Comparison of ENCODE assay signal across 12 cellular contexts in genomic region chr6:108591040-108591816, GRCh38. TPM values are rescaled to one million over a fixed set of nuclear protein-coding genes. Genes with fewer than 3 reads are reported as not detected.
DNase-seq lines count a peak whose midpoint lies in the region; ATAC-seq and TF ChIP-seq lines count a peak whose summit lies in the region.
"Had no signal": no experiment of that assay in that cellular context is flagged by ENCODE, and none has a peak within 500 bp of the region (broad histone marks: within the 10 kb centered on the region; RNA-seq: fewer than 3 reads in every experiment).

No MANE protein-coding gene starts in this region.

- peak overlapping the region; percentile 8 for H2AK5ac ChIP-seq in mesenchymal stem cell (ENCODE audit: low read length, severe bottlenecking)

- peaks cover 3% of the 10 kb centered on the region for H3K79me1 ChIP-seq in mesenchymal stem cell (replicated peaks; ENCODE audit: low read length, poor library complexity, severe bottlenecking)

- H3K36me3 ChIP-seq in MM.1S (replicated peaks; ENCODE audit: insufficient read depth, low read length) (no peaks in the 10 kb centered on the region), mesenchymal stem cell (ENCODE audit: control insufficient read depth in 1 of 2, insufficient read depth in 2 of 2, low read depth in 1 of 2, low read length in 2 of 2) (no peaks in the 10 kb centered on the region), stomach smooth muscle (ENCODE audit: control insufficient read depth in 2 of 2, insufficient read depth in 2 of 2, low read length in 2 of 2) (no peaks in the 10 kb centered on the region), PC-3 (ENCODE audit: low read depth, low read length) (no peaks in the 10 kb centered on the region)

- H3K9me2 ChIP-seq in MM.1S (replicated peaks; ENCODE audit: insufficient read depth, low read length) (no peaks in the 10 kb centered on the region), PC-3 (replicated peaks; ENCODE audit: low read length) (no peaks in the 10 kb centered on the region)

- H4K8ac ChIP-seq in mesenchymal stem cell (ENCODE audit: low read length): peak overlapping the region; percentile 79

- no peak overlapping the region for H2AFZ ChIP-seq in MM.1S (ENCODE audit: low read length)
- no peak overlapping the region for H2AFZ ChIP-seq in mesenchymal stem cell (ENCODE audit: low read depth, low read length)
- no peak overlapping the region for H2AFZ ChIP-seq in PC-3 (ENCODE audit: low read length)

- no peak overlapping the region for H3K14ac ChIP-seq in mesenchymal stem cell (ENCODE audit: low read length in 2 of 2)

- H4K91ac ChIP-seq in mesenchymal stem cell (ENCODE audit: low read length): peak overlapping the region; percentile 56

- H3K27ac ChIP-seq in MM.1S (ENCODE audit: low read length): peak overlapping the region; percentile 97
- no peak overlapping the region for H3K27ac ChIP-seq in mesenchymal stem cell (ENCODE audit: low read length, poor library complexity, severe bottlenecking)
- H3K27ac ChIP-seq in stomach smooth muscle (ENCODE audit: low read length): peak overlapping the region; percentile 77
- no peak overlapping the region for H3K27ac ChIP-seq in PC-3 (ENCODE audit: low read length)

- H3K9ac ChIP-seq in MM.1S (ENCODE audit: low read length) (peak overlapping the region; percentile 79), mesenchymal stem cell (ENCODE audit: low read length) (peak overlapping the region; percentile 52), stomach smooth muscle (ENCODE audit: low read length in 2 of 2) (peak overlapping the region; percentile 38 to 52), PC-3 (ENCODE audit: low read length) (no peak overlapping the region)

- ATAC-seq in PC-3: no peak
- ATAC-seq: Panc1 had no signal

- H3K4me3 ChIP-seq in MM.1S (ENCODE audit: low read length) (peak overlapping the region; percentile 39), mesenchymal stem cell (ENCODE audit: insufficient read depth in 1 of 2, low read depth in 1 of 2, low read length in 2 of 2) (no peak overlapping the region), stomach smooth muscle (ENCODE audit: low read length in 2 of 2) (peak overlapping the region in 1 of 2 donors; percentile 9), PC-3 (ENCODE audit: low read length) (no peak overlapping the region)

- H3K4me3 Mint-ChIP-seq in chondrocyte (ENCODE audit: unreplicated experiment): no peak overlapping the region
- H3K4me3 Mint-ChIP-seq: activated naive CD4-positive, alpha-beta T cell treated with anti-CD3 and anti-CD28 coated beads for 36 hours had no signal

- POLR2A ChIA-PET in PC-3 (lab: Charles Lee; ENCODE audit: unreplicated experiment): no interaction called here

- CTCF ChIA-PET in PC-3 (lab: Charles Lee): no interaction called here

- DNase-seq in MM.1S (no peak), chondrocyte (ENCODE audit: low spot score) (no peak), mesenchymal stem cell (peak; percentile 30), PC-3 (no peak), AG08395 (ENCODE audit: low spot score) (no peak), germinal center (ENCODE audit: low spot score) (no peak), AG20443 (ENCODE audit: low spot score) (no peak)
- DNase-seq: activated naive CD4-positive, alpha-beta T cell treated with anti-CD3 and anti-CD28 coated beads for 36 hours; COR-L47; NCI-H2081 had no signal

- peaks cover 77% of the 10 kb centered on the region for H3K4me1 ChIP-seq in MM.1S (ENCODE audit: low read length)
- peaks cover 23% of the 10 kb centered on the region for H3K4me1 ChIP-seq in mesenchymal stem cell (ENCODE audit: control insufficient read depth, insufficient read depth, low read depth, low read length)
- H3K4me1 ChIP-seq in stomach smooth muscle (ENCODE audit: control insufficient read depth, insufficient read depth, low read length): peaks cover 84% of the 10 kb centered on the region
- H3K4me1 ChIP-seq in PC-3 (ENCODE audit: insufficient read depth, low read length): peaks cover 35% of the 10 kb centered on the region

- H3K23ac ChIP-seq in mesenchymal stem cell (ENCODE audit: low read length in 2 of 2): no peak overlapping the region

- H3F3A ChIP-seq in MM.1S (ENCODE audit: insufficient read depth, low read length): peaks cover 93% of the 10 kb centered on the region
- H3F3A ChIP-seq in PC-3 (ENCODE audit: low read length, unreplicated experiment): no peaks in the 10 kb centered on the region

- H3K4me2 ChIP-seq in MM.1S (ENCODE audit: low read depth, low read length) (peak overlapping the region; percentile 88), mesenchymal stem cell (ENCODE audit: low read length, poor library complexity, severe bottlenecking) (no peak overlapping the region), PC-3 (ENCODE audit: low read length) (no peak overlapping the region)

- WGBS in mesenchymal stem cell: 84% methylated on average over 8 of the region's 8 CpGs

- H3K4ac ChIP-seq in mesenchymal stem cell (ENCODE audit: low read depth in 1 of 2, low read length in 2 of 2): peak overlapping the region in 1 of 2 experiments; percentile 32

- H3K4me1 Mint-ChIP-seq in chondrocyte (ENCODE audit: low read depth): peaks cover 96% of the 10 kb centered on the region

- H3K27me3 ChIP-seq in MM.1S (replicated peaks; ENCODE audit: insufficient read depth, low read length) (no peaks in the 10 kb centered on the region), mesenchymal stem cell (ENCODE audit: control insufficient read depth in 1 of 2, insufficient read depth in 1 of 2, low read length in 2 of 2) (no peaks in the 10 kb centered on the region), stomach smooth muscle (ENCODE audit: control insufficient read depth in 1 of 2, insufficient read depth in 2 of 2, low read length in 2 of 2) (no peaks in the 10 kb centered on the region), PC-3 (ENCODE audit: low read length) (no peaks in the 10 kb centered on the region)

- intact Hi-C loops in PC-3 (cut with micrococcal nuclease): no loop called here

- no peaks in the 10 kb centered on the region for H3K36me3 Mint-ChIP-seq in chondrocyte (ENCODE audit: low read depth)

- peak overlapping the region; percentile 13 to 87 for H3K18ac ChIP-seq in mesenchymal stem cell (ENCODE audit: low read depth in 1 of 2, low read length in 2 of 2)

- no peak overlapping the region for H2BK120ac ChIP-seq in mesenchymal stem cell (ENCODE audit: low read depth, low read length)

- H4K20me1 ChIP-seq in MM.1S (ENCODE audit: insufficient read depth, low read length) (peaks cover 7% of the 10 kb centered on the region), PC-3 (ENCODE audit: low read length) (peaks cover 10% of the 10 kb centered on the region; the same call in 1 of the 2 replicates)

- H3K9me3 ChIP-seq in MM.1S (replicated peaks; ENCODE audit: insufficient read depth, low read length): no peaks in the 10 kb centered on the region
- H3K9me3 ChIP-seq in mesenchymal stem cell (ENCODE audit: control insufficient read depth, low read length): no peaks in the 10 kb centered on the region
- H3K9me3 ChIP-seq in stomach smooth muscle (ENCODE audit: control insufficient read depth in 2 of 2, low read length in 2 of 2): no peaks in the 10 kb centered on the region
- no peaks in the 10 kb centered on the region for H3K9me3 ChIP-seq in PC-3 (ENCODE audit: low read length)

- no peak overlapping the region for H2BK5ac ChIP-seq in mesenchymal stem cell (ENCODE audit: low read depth, low read length, poor library complexity, severe bottlenecking)

- no TSS peak for BruUV-seq in PC-3 (replicated peaks; lab: Mats Ljungman, UMichigan)

- H2BK12ac ChIP-seq in mesenchymal stem cell (ENCODE audit: low read length in 2 of 2): peak overlapping the region in 1 of 2 experiments; percentile 47

- no peak for TF ChIP-seq CTCF in MM.1S (IDR thresholded peaks at IDR 0.05; ENCODE audit: low read length)
- TF ChIP-seq CTCF in chondrocyte (IDR thresholded peaks at IDR 0.05): no peak
- TF ChIP-seq CTCF in PC-3 (conservative IDR thresholded peaks at IDR 0.05; ENCODE audit: low read depth, low read length): no peak

- H3K79me2 ChIP-seq in MM.1S (ENCODE audit: low read length) (peaks cover 99% of the 10 kb centered on the region), PC-3 (ENCODE audit: low read length) (peaks cover 97% of the 10 kb centered on the region)

- peak overlapping the region; percentile 77 for H3K27ac Mint-ChIP-seq in chondrocyte (ENCODE audit: unreplicated experiment)
- H3K27ac Mint-ChIP-seq: activated naive CD4-positive, alpha-beta T cell treated with anti-CD3 and anti-CD28 coated beads for 36 hours had no signal

- H2BK15ac ChIP-seq in mesenchymal stem cell (ENCODE audit: low read depth, poor library complexity, severe bottlenecking): no peak overlapping the region

- H3K9me3 Mint-ChIP-seq in chondrocyte (ENCODE audit: low read depth): no peaks in the 10 kb centered on the region
- H3K9me3 Mint-ChIP-seq: activated naive CD4-positive, alpha-beta T cell treated with anti-CD3 and anti-CD28 coated beads for 36 hours had no signal

- H3K27me3 Mint-ChIP-seq in chondrocyte (ENCODE audit: low read depth): no peaks in the 10 kb centered on the region

RNA-seq across cellular contexts. Expression of gene FOXO3, which starts 30.5 kb away (rescaled TPM):
- total RNA-seq in chondrocyte (42.7 to 58.1 TPM (median 45.0 TPM) in 3 replicates), PC-3 (2014; rRNA removed) (12.8 and 19.9 TPM in 2 replicates)
- polyA plus RNA-seq in mesenchymal stem cell (2013, experiment 1 of 2): 19.2 TPM
- 18.8 TPM for polyA plus RNA-seq in mesenchymal stem cell (2013, experiment 2 of 2)

Comparison
In these comparisons a context has a peak if more than half of its experiments do, and no peak if none do; other contexts are left out.
1. H3K27ac ChIP-seq: peak in MM.1S (single experiment) and stomach smooth muscle (single experiment); none in mesenchymal stem cell (single experiment) and PC-3 (single experiment).